ENCODE assay signal across 8 cellular contexts in the genomic region with DNA sequence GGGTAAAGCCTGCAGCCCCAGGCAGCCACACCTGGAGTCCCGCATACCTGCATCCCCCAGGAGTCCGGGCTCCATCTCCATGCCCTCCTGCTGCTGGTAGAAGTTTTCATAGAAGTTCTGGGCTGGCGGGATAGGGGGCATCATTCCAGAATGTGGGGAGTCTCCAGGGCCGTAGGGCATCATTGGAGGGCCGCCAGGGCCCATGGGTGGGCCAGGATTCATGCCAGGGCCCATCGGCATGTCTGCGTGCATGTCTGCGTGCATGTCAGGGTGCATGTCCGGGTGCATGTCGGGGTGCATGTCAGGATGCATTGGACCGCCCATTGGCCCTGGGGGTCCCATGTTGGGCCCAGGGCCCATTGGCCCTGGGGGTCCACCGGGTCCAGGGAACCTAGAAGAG. TPM values are rescaled to one million over a fixed set of nuclear protein-coding genes. Genes with fewer than 3 reads are reported as not detected.
"Had no signal": no experiment of that assay in that cellular context is flagged by ENCODE, and none has a peak within 500 bp of the region (broad histone marks: within the 10 kb centered on the region; RNA-seq: fewer than 3 reads in every experiment).

No MANE protein-coding gene starts in this region.

- H3K27ac ChIP-seq: GM23248 had no signal

- H3K4me3 ChIP-seq: GM23248, K562 had no signal

- H2AFZ ChIP-seq: GM23248 had no signal

- DNase-seq: GM23248, H9, HCEC 1CT, IMR-90, KG1 had no signal

- ATAC-seq: K562 had no signal

- H3K4me3 Mint-ChIP-seq: H9 had no signal

- H3K9ac ChIP-seq: GM23248 had no signal

- H3K9me3 Mint-ChIP-seq: H9 had no signal

- FAIRE-seq: HTR-8/SVneo, K562 had no signal

RNA-seq across cellular contexts. Expression of gene NPAS1, which starts 52.1 kb away (rescaled TPM):
- total RNA-seq: HT-29 had no signal
